ENCODE assay signal across 11 cellular contexts in the genomic region with DNA sequence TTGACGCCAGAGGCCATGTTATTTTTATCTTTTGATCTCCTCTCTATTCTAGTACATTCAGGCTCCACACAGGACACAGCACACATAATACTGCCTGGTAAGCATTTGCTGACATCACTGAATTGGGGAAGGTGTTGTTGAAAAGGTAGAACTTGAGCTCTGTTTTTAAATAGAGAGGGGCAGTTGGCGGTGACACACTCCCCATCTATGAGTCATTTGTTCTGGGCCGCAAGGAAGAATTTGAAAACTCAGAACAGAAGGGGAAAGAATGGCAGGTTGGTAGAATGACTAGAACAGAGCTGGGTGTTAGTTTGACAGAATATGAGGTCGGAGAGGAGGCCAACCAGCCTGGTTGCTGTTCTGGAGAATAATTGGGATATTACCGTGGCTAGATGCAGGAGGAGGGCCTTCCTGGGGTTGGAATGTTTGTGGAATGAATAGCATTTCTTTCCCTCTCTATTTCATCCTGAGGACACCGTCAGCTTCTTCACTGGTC. TPM values are rescaled to one million over a fixed set of nuclear protein-coding genes. Genes with fewer than 3 reads are reported as not detected.
DNase-seq lines count a peak whose midpoint lies in the region; ATAC-seq, FAIRE-seq and TF ChIP-seq lines count a peak whose summit lies in the region.
"Had no signal": no experiment of that assay in that cellular context is flagged by ENCODE, and none has a peak within 500 bp of the region (broad histone marks: within the 10 kb centered on the region; RNA-seq: fewer than 3 reads in every experiment).

No MANE protein-coding gene starts in this region.

- FAIRE-seq in pancreas (lab: Jason Lieb, UNC) (no peak), GM12891 (lab: Jason Lieb, UNC) (no peak)
- FAIRE-seq: GM12878 had no signal

- TF ChIP-seq POLR2A in GM12891 (IDR thresholded peaks at IDR 0.05; ENCODE audit: low read depth, low read length), result no peak

- intact Hi-C loops in pancreas (cut with DNase I), result no loop called here

- peak in 3 of 4 donors; percentile 9 to 26 (median 16) for ATAC-seq in pancreas
- ATAC-seq in GM18502 (IDR thresholded peaks at IDR 0.05; ENCODE audit: poor library complexity, unreplicated experiment), result no peak
- no peak for ATAC-seq in HG02870 (IDR thresholded peaks at IDR 0.05; ENCODE audit: unreplicated experiment)
- ATAC-seq: GM12878 had no signal

- H3K9me3 ChIP-seq in esophagus (ENCODE audit: control insufficient read depth in 2 of 2, insufficient read depth in 1 of 2, low read depth in 1 of 2, low read length in 1 of 2) (no peaks in the 10 kb centered on the region), pancreas (no peaks in the 10 kb centered on the region)

- no peak overlapping the region for H3K4me3 ChIP-seq in esophagus (ENCODE audit: low read depth in 1 of 2, low read length in 2 of 2)
- H3K4me3 ChIP-seq in pancreas, result no peak overlapping the region
- H3K4me3 ChIP-seq: GM12878 had no signal

- H3K36me3 ChIP-seq in esophagus (ENCODE audit: control insufficient read depth in 2 of 2, insufficient read depth in 2 of 2, low read length in 1 of 2) (no peaks in the 10 kb centered on the region), pancreas (no peaks in the 10 kb centered on the region)

- H3K27me3 ChIP-seq in esophagus (ENCODE audit: control insufficient read depth in 1 of 2, insufficient read depth in 2 of 2, low read length in 2 of 2) (no peaks in the 10 kb centered on the region), pancreas (no peaks in the 10 kb centered on the region)

- H3K4me1 ChIP-seq in esophagus (ENCODE audit: control insufficient read depth in 2 of 2, insufficient read depth in 2 of 2, low read length in 1 of 2) (peaks cover 0 to 4% of the 10 kb centered on the region in 2 donors), pancreas (peaks cover 27 to 32% (median 31%) of the 10 kb centered on the region in 3 donors)

- H3K27ac ChIP-seq in esophagus (ENCODE audit: low read depth in 2 of 2, low read length in 1 of 2) (peak overlapping the region; percentile 51 to 54), pancreas (peak overlapping the region; percentile 34 to 81 (median 63))

- TF ChIP-seq CTCF in pancreas (IDR thresholded peaks at IDR 0.05), result no peak

- DNase-seq in DMS79 treated with DMSO at 0.1 percent for 48 hours (lab: John Stamatoyannopoulos, UW), result peak; percentile 69
- DNase-seq in NCI-H510A (lab: John Stamatoyannopoulos, UW), result peak; percentile 53
- DNase-seq in pancreas, result no peak
- DNase-seq in GM12891 (ENCODE audit: insufficient read length, low spot score), result no peak
- DNase-seq in NOMO-1 treated with DMSO at 0.1 percent for 48 hours (lab: John Stamatoyannopoulos, UW; ENCODE audit: unreplicated experiment), result no peak
- DNase-seq: activated T-cell treated with anti-CD3 and anti-CD28 coated beads, Interleukin-2, amount 50 U/mL, for 48 hours; NCI-H446 had no signal

- WGBS in esophagus, 2 donors, result 37 to 55% methylated on average over 6 of the region's 6 CpGs
- 69 to 78% methylated on average over 6 of the region's 6 CpGs for WGBS in pancreas, 2 donors

TF ChIP-seq in GM12891, 5 proteins besides CTCF, POLR2A, EP300 and RAD21:
- TF ChIP-seq POLR2AphosphoS5 (IDR thresholded peaks at IDR 0.05; ENCODE audit: low read depth, low read length) (no peak), SPI1 (IDR thresholded peaks at IDR 0.05; ENCODE audit: low read depth, low read length) (no peak)

RNA-seq across cellular contexts. Expression of gene ERRFI1, which starts 52.1 kb away (rescaled TPM):
- polyA plus RNA-seq in esophagus (10 to 100 TPM; 18.2 to 21.3 TPM), pancreas (100 to 1,000 TPM in 1 of 2 donors, 10 to 100 TPM in 1; 88.2 to 129 TPM)
- 100 to 1,000 TPM in 3 of 6 donors, 10 to 100 TPM in 3; 36.4 to 392 (median 81.7) TPM for total RNA-seq in pancreas
- polyA plus RNA-seq in GM12891 (2012; ENCODE audit: low read depth, missing spikeins), result 3.6 TPM

Comparison
In these comparisons a context has a peak if more than half of its experiments do, and no peak if none do; other contexts are left out.
1. DNase-seq: peak in DMS79 treated with DMSO at 0.1 percent for 48 hours (single experiment) and NCI-H510A (single experiment); none in pancreas (0 of 6), GM12891 (single experiment) and NOMO-1 treated with DMSO at 0.1 percent for 48 hours (single experiment).
2. ATAC-seq: peak in pancreas (3 of 4); none in GM18502 (single experiment) and HG02870 (single experiment).